26 cellular contexts compared by ENCODE assay signal in genomic region chr10:112984756-112985155, GRCh38. TPM values are rescaled to one million over a fixed set of nuclear protein-coding genes. Genes with fewer than 3 reads are reported as not detected.
DNase-seq lines count a peak whose midpoint lies in the region; TF ChIP-seq lines count a peak whose summit lies in the region.
"Had no signal": no experiment of that assay in that cellular context is flagged by ENCODE, and none has a peak within 500 bp of the region (broad histone marks: within the 10 kb centered on the region; RNA-seq: fewer than 3 reads in every experiment).

No MANE protein-coding gene starts in this region.

- no peak overlapping the region for H4K8ac ChIP-seq in H9 (replicated peaks; ENCODE audit: insufficient read length, low read depth, low read length)

- H3K27ac ChIP-seq in H9 (ENCODE audit: insufficient read length, low read depth, low read length) (no peak overlapping the region), OCI-LY1 (ENCODE audit: low read depth, low read length, poor library complexity, severe bottlenecking) (peak overlapping the region; percentile 98)
- H3K27ac ChIP-seq: Peyer's patch had no signal

- H3K27me3 Mint-ChIP-seq in H9 (ENCODE audit: low read depth) (no peaks in the 10 kb centered on the region), nephron (ENCODE audit: low read depth) (no peaks in the 10 kb centered on the region), type B pancreatic cell (peaks cover 7% of the 10 kb centered on the region)

- DNase-seq in H9 (no peak), type B pancreatic cell (ENCODE audit: extremely low spot score, unreplicated experiment) (no peak), NCI-H1048 (lab: John Stamatoyannopoulos, UW) (no peak), NCI-H187 (lab: John Stamatoyannopoulos, UW) (no peak)
- no peak for DNase-seq in activated T-cell treated with anti-CD3 and anti-CD28 coated beads, Interleukin-2, amount 50 U/mL, for 1 hour
- DNase-seq: CD8-positive, alpha-beta memory T cell; DMS 273 treated with DMSO at 0.1 percent for 48 hours; DMS79; EL; GF-D8; Kasumi-1; NCI-H1105; NCI-H1436 treated with DMSO at 0.1 percent for 48 hours; NCI-H1930; NCI-H2107; NCI-H446; NCI-H524 treated with DMSO at 0.1 percent for 48 hours; NCI-H774; Peyer's patch; SHP77 treated with DMSO at 0.1 percent for 48 hours; SW 1271 had no signal

- no peak overlapping the region for H2BK12ac ChIP-seq in H9 (ENCODE audit: insufficient read length, low read depth, low read length)

- H4K20me1 ChIP-seq in H9 (ENCODE audit: control insufficient read depth, insufficient read depth, insufficient read length) (no peaks in the 10 kb centered on the region), OCI-LY1 (ENCODE audit: insufficient read depth, low read length) (no peaks in the 10 kb centered on the region)

- H3K9me2 ChIP-seq in OCI-LY1 (ENCODE audit: low read depth, low read length): no peaks in the 10 kb centered on the region

- no peaks in the 10 kb centered on the region for H3K36me3 ChIP-seq in OCI-LY1 (ENCODE audit: insufficient read depth, low read length)

- no peak overlapping the region for H2BK20ac ChIP-seq in H9 (ENCODE audit: low read depth, low read length, poor library complexity, severe bottlenecking)

- no peak overlapping the region for H3K14ac ChIP-seq in H9 (ENCODE audit: insufficient read depth, low read length)

- H3K36me3 Mint-ChIP-seq in H9 (ENCODE audit: insufficient read depth in 1 of 3, low read depth in 3 of 3) (peaks cover 1 to 36% (median 20%) of the 10 kb centered on the region in 3 experiments; a peak in 4 of 7 replicates), nephron (ENCODE audit: low read depth) (peaks cover 26% of the 10 kb centered on the region), type B pancreatic cell (peaks cover 14% of the 10 kb centered on the region)

- no peak overlapping the region for H3K4ac ChIP-seq in H9 (ENCODE audit: low read depth, low read length)

- H2BK120ac ChIP-seq in H9 (ENCODE audit: low read depth, low read length, poor library complexity, severe bottlenecking): no peak overlapping the region

- H3K4me3 Mint-ChIP-seq in H9 (no peak overlapping the region), nephron (no peak overlapping the region), type B pancreatic cell (peak overlapping the region; percentile 38)
- H3K4me3 Mint-ChIP-seq: B cell had no signal

- TF ChIP-seq CTCF in H9 (conservative IDR thresholded peaks at IDR 0.05): no peak
- no peak for TF ChIP-seq CTCF in OCI-LY1 (IDR thresholded peaks at IDR 0.05; ENCODE audit: low read length)
- no peak for TF ChIP-seq CTCF in nephron (IDR thresholded peaks at IDR 0.05; ENCODE audit: unreplicated experiment in 3 of 3)
- TF ChIP-seq CTCF in type B pancreatic cell (conservative IDR thresholded peaks at IDR 0.05): no peak

- H4K91ac ChIP-seq in H9 (ENCODE audit: insufficient read length, low read depth, low read length): no peak overlapping the region

- H3K4me3 ChIP-seq in OCI-LY1 (ENCODE audit: low read depth, low read length, poor library complexity, severe bottlenecking): no peak overlapping the region
- H3K4me3 ChIP-seq: K562, Peyer's patch had no signal

- no peaks in the 10 kb centered on the region for H3K9me3 ChIP-seq in H9 (ENCODE audit: control insufficient read depth, low read depth, low read length)
- no peaks in the 10 kb centered on the region for H3K9me3 ChIP-seq in OCI-LY1 (ENCODE audit: low read length)
- H3K9me3 ChIP-seq: Peyer's patch had no signal

- H3F3A ChIP-seq in OCI-LY1 (ENCODE audit: insufficient read depth, low read length): no peaks in the 10 kb centered on the region; the same call in 1 of the 2 replicates

- no peaks in the 10 kb centered on the region for H3K9me3 Mint-ChIP-seq in H9
- H3K9me3 Mint-ChIP-seq in nephron: no peaks in the 10 kb centered on the region
- H3K9me3 Mint-ChIP-seq in type B pancreatic cell: no peaks in the 10 kb centered on the region
- H3K9me3 Mint-ChIP-seq: CD14-positive monocyte; CD8-positive, alpha-beta memory T cell had no signal

- H2AK5ac ChIP-seq in H9 (ENCODE audit: insufficient read length, low read length): no peak overlapping the region

- H3K18ac ChIP-seq in H9 (ENCODE audit: insufficient read length, low read depth, low read length): no peak overlapping the region

- peak overlapping the region in 2 of 3 experiments; percentile 13 to 74; a peak in 2 of 7 replicates for H3K27ac Mint-ChIP-seq in H9
- peak overlapping the region; percentile 16 to 79 (median 49) for H3K27ac Mint-ChIP-seq in nephron
- no peak overlapping the region for H3K27ac Mint-ChIP-seq in type B pancreatic cell
- H3K27ac Mint-ChIP-seq: B cell; CD8-positive, alpha-beta memory T cell had no signal

- no CpG with 5 or more reads among the region's 8 CpGs for WGBS in H9 (ENCODE audit: extremely low coverage, insufficient read length, low lambda C conversion rate)

- H2BK5ac ChIP-seq in H9 (ENCODE audit: insufficient read length, low read length): no peak overlapping the region

- H3K4me1 ChIP-seq in H9 (ENCODE audit: insufficient read depth, low read length) (peaks cover 11% of the 10 kb centered on the region), OCI-LY1 (ENCODE audit: insufficient read depth, low read length, severe bottlenecking) (peaks cover 100% of the 10 kb centered on the region)

- no peak overlapping the region for H3K4me2 ChIP-seq in H9 (ENCODE audit: insufficient read depth, insufficient read length, low read length)
- peak overlapping the region; percentile 54 for H3K4me2 ChIP-seq in OCI-LY1 (ENCODE audit: low read length)

- H3K4me1 Mint-ChIP-seq in H9: peaks cover 84 to 87% of the 10 kb centered on the region in 2 experiments
- peaks cover 64% of the 10 kb centered on the region for H3K4me1 Mint-ChIP-seq in nephron
- peaks cover 65% of the 10 kb centered on the region for H3K4me1 Mint-ChIP-seq in type B pancreatic cell (ENCODE audit: unreplicated experiment)

- H2BK15ac ChIP-seq in H9 (ENCODE audit: low read depth, low read length): no peak overlapping the region

- H3T11ph ChIP-seq in H9 (ENCODE audit: low read length): no peak overlapping the region

- no peaks in the 10 kb centered on the region for H3K23me2 ChIP-seq in H9 (ENCODE audit: insufficient read length, low read depth, low read length, poor library complexity, severe bottlenecking)

- H3K79me1 ChIP-seq in H9 (ENCODE audit: insufficient read depth, low read depth, low read length, poor library complexity, severe bottlenecking): peaks cover 7% of the 10 kb centered on the region

- no peak overlapping the region for H3K23ac ChIP-seq in H9 (ENCODE audit: insufficient read length, low read depth, low read length)

- no peak overlapping the region for H4K5ac ChIP-seq in H9 (ENCODE audit: insufficient read length, low read depth, low read length)

- H3K9ac ChIP-seq in H9 (ENCODE audit: extremely low read depth, insufficient read length, low read length) (no peak overlapping the region), OCI-LY1 (ENCODE audit: low read length) (no peak overlapping the region; the same call in 1 of the 2 replicates)

- H2AFZ ChIP-seq in H9 (ENCODE audit: low read length) (no peak overlapping the region), OCI-LY1 (ENCODE audit: low read length) (no peak overlapping the region)

- peaks cover 27% of the 10 kb centered on the region; the same call in 1 of the 2 replicates for H3K79me2 ChIP-seq in H9 (ENCODE audit: insufficient read depth, low read length)
- peaks cover 21% of the 10 kb centered on the region for H3K79me2 ChIP-seq in OCI-LY1 (ENCODE audit: insufficient read depth, low read length)

- H3K56ac ChIP-seq in H9 (ENCODE audit: insufficient read length, low read depth, low read length): no peak overlapping the region

- H3K27me3 ChIP-seq in H9 (ENCODE audit: insufficient read depth, low read length): no peaks in the 10 kb centered on the region
- no peaks in the 10 kb centered on the region for H3K27me3 ChIP-seq in OCI-LY1 (ENCODE audit: insufficient read depth, low read length)
- H3K27me3 ChIP-seq: Peyer's patch had no signal

RNA-seq across cellular contexts. Expression of gene TCF7L2, which starts 34.7 kb away (rescaled TPM):
- total RNA-seq in H9 (2021) (71.1 and 73.0 TPM in 2 replicates), type B pancreatic cell (ENCODE audit: low replicate concordance) (25.1 and 39.7 TPM in 2 replicates)
